Comparison of ENCODE assay signal across 10 cellular contexts in the genomic region with DNA sequence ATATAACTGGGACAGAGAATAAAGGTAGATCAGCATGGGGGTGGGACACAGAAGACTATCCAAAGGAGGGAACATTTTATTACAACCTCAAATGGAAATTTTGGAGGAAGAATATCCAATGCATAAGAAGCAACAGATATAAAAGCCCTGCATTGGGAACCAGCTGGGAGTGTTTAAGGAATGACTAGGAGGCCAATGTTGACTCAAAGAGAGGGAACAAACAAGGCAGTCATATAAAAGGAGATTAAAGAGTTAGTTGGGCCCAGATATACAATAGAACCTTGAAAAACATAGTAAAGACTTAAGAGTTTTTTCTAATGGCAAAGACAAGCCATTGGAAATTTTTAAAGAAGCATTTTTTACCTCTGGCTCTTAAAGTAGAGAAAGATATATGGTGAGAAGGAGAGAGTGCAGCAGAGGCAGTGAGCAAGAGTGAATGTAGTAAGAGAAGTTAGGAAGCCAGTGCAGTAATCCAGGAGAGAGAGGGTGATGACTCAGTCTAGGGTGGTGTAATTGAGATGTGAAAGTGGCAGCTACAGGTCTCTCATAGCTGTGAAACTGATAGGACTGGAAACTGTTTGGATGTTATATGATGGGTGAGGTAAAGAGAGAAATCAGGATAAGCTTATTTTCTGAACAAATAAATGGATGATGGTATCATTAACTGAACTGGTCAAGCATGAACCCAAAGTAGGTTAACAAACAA.
DNase-seq lines count a peak whose midpoint lies in the region; ATAC-seq lines count a peak whose summit lies in the region.
"Had no signal": no experiment of that assay in that cellular context is flagged by ENCODE, and none has a peak within 500 bp of the region (broad histone marks: within the 10 kb centered on the region; RNA-seq: fewer than 3 reads in every experiment).

No MANE protein-coding gene starts in this region.

- ATAC-seq in HG03378 (IDR thresholded peaks at IDR 0.05; ENCODE audit: unreplicated experiment), result peak; percentile 58
- ATAC-seq in HG02840 (IDR thresholded peaks at IDR 0.05; ENCODE audit: low FRiP score, unreplicated experiment), result no peak
- ATAC-seq in HG03045 (IDR thresholded peaks at IDR 0.05; ENCODE audit: unreplicated experiment), result no peak

- DNase-seq in DMS79 treated with DMSO at 0.1 percent for 48 hours (lab: John Stamatoyannopoulos, UW), result peak; percentile 5
- DNase-seq in DMS79 (lab: John Stamatoyannopoulos, UW), result no peak
- peak; percentile 4 for DNase-seq in NCI-H526 treated with DMSO at 0.1 percent for 48 hours (lab: John Stamatoyannopoulos, UW)
- DNase-seq in left kidney (ENCODE audit: low read depth, low spot score), result peak; percentile 21
- DNase-seq in islet precursor cell, result no peak
- DNase-seq: 8988T; stimulated activated CD4-positive, alpha-beta T cell treated with anti-CD3 and anti-CD28 coated beads, Interleukin-2, amount 100 ng/mL, for 24 hours had no signal

Comparison
In these comparisons a context has a peak if more than half of its experiments do, and no peak if none do; other contexts are left out.
1. DNase-seq: peak in DMS79 treated with DMSO at 0.1 percent for 48 hours (single experiment), NCI-H526 treated with DMSO at 0.1 percent for 48 hours (single experiment) and left kidney (single experiment); none in DMS79 (single experiment) and islet precursor cell (single experiment).